In genomic region chr10:7373039-7373438, GRCh38 we compare ENCODE assay signal across 25 cellular contexts. TPM values are rescaled to one million over a fixed set of nuclear protein-coding genes. Genes with fewer than 3 reads are reported as not detected.
DNase-seq lines count a peak whose midpoint lies in the region; ATAC-seq and TF ChIP-seq lines count a peak whose summit lies in the region.
"Had no signal": no experiment of that assay in that cellular context is flagged by ENCODE, and none has a peak within 500 bp of the region (broad histone marks: within the 10 kb centered on the region; RNA-seq: fewer than 3 reads in every experiment).

No MANE protein-coding gene starts in this region.

- peak overlapping the region; percentile 41 for H3K27ac Mint-ChIP-seq in stimulated activated naive CD8-positive, alpha-beta T cell treated with anti-CD3 and anti-CD28 coated beads, Interleukin-15, Interleukin-2, amounts not matched to agents 100 ng/mL and 50 ng/mL, for 24 hours
- peak overlapping the region; percentile 68 to 69 for H3K27ac Mint-ChIP-seq in effector memory CD8-positive, alpha-beta T cell
- H3K27ac Mint-ChIP-seq: activated naive CD4-positive, alpha-beta T cell treated with anti-CD3 and anti-CD28 coated beads for 36 hours had no signal

- no peak for TF ChIP-seq POLR2A in NB4 (IDR thresholded peaks at IDR 0.05; ENCODE audit: extremely low read depth, insufficient read length)

- peaks cover 73% of the 10 kb centered on the region for H3K36me3 Mint-ChIP-seq in stimulated activated naive CD8-positive, alpha-beta T cell treated with anti-CD3 and anti-CD28 coated beads, Interleukin-15, Interleukin-2, amounts not matched to agents 100 ng/mL and 50 ng/mL, for 24 hours (ENCODE audit: low read depth)
- peaks cover 36% of the 10 kb centered on the region for H3K36me3 Mint-ChIP-seq in effector memory CD8-positive, alpha-beta T cell (ENCODE audit: insufficient read depth)

- peaks cover 3% of the 10 kb centered on the region for H3K4me1 Mint-ChIP-seq in stimulated activated naive CD8-positive, alpha-beta T cell treated with anti-CD3 and anti-CD28 coated beads, Interleukin-15, Interleukin-2, amounts not matched to agents 100 ng/mL and 50 ng/mL, for 24 hours (ENCODE audit: low read depth)
- H3K4me1 Mint-ChIP-seq in effector memory CD8-positive, alpha-beta T cell (ENCODE audit: low read depth in 2 of 2), result peaks cover 16% of the 10 kb centered on the region in 2 donors

- no peak for TF ChIP-seq CTCF in NB4 (IDR thresholded peaks at IDR 0.05; ENCODE audit: low read depth, low read length)

- no peak for ATAC-seq in stimulated activated naive CD8-positive, alpha-beta T cell treated with anti-CD3 and anti-CD28 coated beads, Interleukin-15, Interleukin-2, amounts not matched to agents 100 U/mL and 50 U/mL, for 24 hours
- ATAC-seq in effector memory CD8-positive, alpha-beta T cell (replicated peaks), result no peak
- ATAC-seq in esophagus mucosa, result no peak
- ATAC-seq: gastrocnemius medialis; naive thymus-derived CD4-positive, alpha-beta T cell; sciatic nerve had no signal

- no peaks in the 10 kb centered on the region for H3K9me3 Mint-ChIP-seq in stimulated activated naive CD8-positive, alpha-beta T cell treated with anti-CD3 and anti-CD28 coated beads, Interleukin-15, Interleukin-2, amounts not matched to agents 100 ng/mL and 50 ng/mL, for 24 hours
- H3K9me3 Mint-ChIP-seq in effector memory CD8-positive, alpha-beta T cell, result no peaks in the 10 kb centered on the region
- H3K9me3 Mint-ChIP-seq: activated naive CD4-positive, alpha-beta T cell treated with anti-CD3 and anti-CD28 coated beads for 36 hours had no signal

- no peak for DNase-seq in stimulated activated naive CD8-positive, alpha-beta T cell treated with anti-CD3 and anti-CD28 coated beads, Interleukin-15, Interleukin-2, amounts not matched to agents 100 U/mL and 50 U/mL, for 24 hours
- DNase-seq in NB4 (ENCODE audit: low read depth) (peak; percentile 51), NCI-H1105 treated with DMSO at 0.1 percent for 48 hours (lab: John Stamatoyannopoulos, UW) (no peak), NCI-H1436 (lab: John Stamatoyannopoulos, UW) (no peak)
- no peak for DNase-seq in effector memory CD8-positive, alpha-beta T cell
- DNase-seq: activated CD4-positive, alpha-beta T cell treated with anti-CD3 and anti-CD28 coated beads, Interleukin-2, amount 50 U/mL, for 48 hours; activated CD8-positive, alpha-beta memory T cell treated with anti-CD3 and anti-CD28 coated beads, Interleukin-2, amount 50 U/mL, for 4 hours; activated naive CD4-positive, alpha-beta T cell treated with anti-CD3 and anti-CD28 coated beads for 36 hours; amygdala; COR-L47; dorsolateral prefrontal cortex; gastrocnemius medialis; kidney glomerular epithelial cell; midbrain; naive thymus-derived CD4-positive, alpha-beta T cell; NCI-H1048; NCI-H1694 treated with DMSO at 0.1 percent for 48 hours; NCI-H510A treated with DMSO at 0.1 percent for 48 hours; stimulated activated CD8-positive, alpha-beta memory T cell treated with anti-CD3 and anti-CD28 coated beads, Interleukin-4, amount 100 ng/mL, for 48 hours; T-helper 1 cell; transverse colon had no signal

- no peak overlapping the region for H3K4me3 ChIP-seq in NB4 (ENCODE audit: low read depth, low read length)
- H3K4me3 ChIP-seq: dorsolateral prefrontal cortex, gastrocnemius medialis, prostate gland, transverse colon had no signal

- no peaks in the 10 kb centered on the region for H3K27me3 Mint-ChIP-seq in stimulated activated naive CD8-positive, alpha-beta T cell treated with anti-CD3 and anti-CD28 coated beads, Interleukin-15, Interleukin-2, amounts not matched to agents 100 ng/mL and 50 ng/mL, for 24 hours
- no peaks in the 10 kb centered on the region for H3K27me3 Mint-ChIP-seq in effector memory CD8-positive, alpha-beta T cell
- H3K27me3 Mint-ChIP-seq: naive thymus-derived CD4-positive, alpha-beta T cell had no signal

- no peak overlapping the region for H3K4me3 Mint-ChIP-seq in stimulated activated naive CD8-positive, alpha-beta T cell treated with anti-CD3 and anti-CD28 coated beads, Interleukin-15, Interleukin-2, amounts not matched to agents 100 ng/mL and 50 ng/mL, for 24 hours
- no peak overlapping the region for H3K4me3 Mint-ChIP-seq in effector memory CD8-positive, alpha-beta T cell
- H3K4me3 Mint-ChIP-seq: activated naive CD4-positive, alpha-beta T cell treated with anti-CD3 and anti-CD28 coated beads for 36 hours; naive thymus-derived CD4-positive, alpha-beta T cell had no signal

RNA-seq across cellular contexts. Expression of gene SFMBT2, which starts 37.8 kb away (rescaled TPM):
- 1.3 TPM for total RNA-seq in esophagus mucosa
